ENCODE assay signal across 1 cellular context in genomic region chr7:136174477-136174876, GRCh38.
TF ChIP-seq lines count a peak whose summit lies in the region.

No MANE protein-coding gene starts in this region.

TF ChIP-seq in GM12878, 131 proteins besides CTCF, POLR2A, EP300 and RAD21 (continued from another document):
- TF ChIP-seq ELK1 (IDR thresholded peaks at IDR 0.05; ENCODE audit: low read depth, low read length), result no peak
- TF ChIP-seq, protein P1, sequence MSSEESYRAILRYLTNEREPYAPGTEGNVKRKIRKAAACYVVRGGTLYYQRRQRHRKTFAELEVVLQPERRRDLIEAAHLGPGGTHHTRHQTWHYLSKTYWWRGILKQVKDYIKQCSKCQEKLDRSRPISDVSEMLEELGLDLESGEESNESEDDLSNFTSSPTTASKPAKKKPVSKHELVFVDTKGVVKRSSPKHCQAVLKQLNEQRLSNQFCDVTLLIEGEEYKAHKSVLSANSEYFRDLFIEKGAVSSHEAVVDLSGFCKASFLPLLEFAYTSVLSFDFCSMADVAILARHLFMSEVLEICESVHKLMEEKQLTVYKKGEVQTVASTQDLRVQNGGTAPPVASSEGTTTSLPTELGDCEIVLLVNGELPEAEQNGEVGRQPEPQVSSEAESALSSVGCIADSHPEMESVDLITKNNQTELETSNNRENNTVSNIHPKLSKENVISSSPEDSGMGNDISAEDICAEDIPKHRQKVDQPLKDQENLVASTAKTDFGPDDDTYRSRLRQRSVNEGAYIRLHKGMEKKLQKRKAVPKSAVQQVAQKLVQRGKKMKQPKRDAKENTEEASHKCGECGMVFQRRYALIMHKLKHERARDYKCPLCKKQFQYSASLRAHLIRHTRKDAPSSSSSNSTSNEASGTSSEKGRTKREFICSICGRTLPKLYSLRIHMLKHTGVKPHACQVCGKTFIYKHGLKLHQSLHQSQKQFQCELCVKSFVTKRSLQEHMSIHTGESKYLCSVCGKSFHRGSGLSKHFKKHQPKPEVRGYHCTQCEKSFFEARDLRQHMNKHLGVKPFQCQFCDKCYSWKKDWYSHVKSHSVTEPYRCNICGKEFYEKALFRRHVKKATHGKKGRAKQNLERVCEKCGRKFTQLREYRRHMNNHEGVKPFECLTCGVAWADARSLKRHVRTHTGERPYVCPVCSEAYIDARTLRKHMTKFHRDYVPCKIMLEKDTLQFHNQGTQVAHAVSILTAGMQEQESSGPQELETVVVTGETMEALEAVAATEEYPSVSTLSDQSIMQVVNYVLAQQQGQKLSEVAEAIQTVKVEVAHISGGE (CRISPR knock-in tag; IDR thresholded peaks at IDR 0.05), result no peak
- TF ChIP-seq, protein P2, sequence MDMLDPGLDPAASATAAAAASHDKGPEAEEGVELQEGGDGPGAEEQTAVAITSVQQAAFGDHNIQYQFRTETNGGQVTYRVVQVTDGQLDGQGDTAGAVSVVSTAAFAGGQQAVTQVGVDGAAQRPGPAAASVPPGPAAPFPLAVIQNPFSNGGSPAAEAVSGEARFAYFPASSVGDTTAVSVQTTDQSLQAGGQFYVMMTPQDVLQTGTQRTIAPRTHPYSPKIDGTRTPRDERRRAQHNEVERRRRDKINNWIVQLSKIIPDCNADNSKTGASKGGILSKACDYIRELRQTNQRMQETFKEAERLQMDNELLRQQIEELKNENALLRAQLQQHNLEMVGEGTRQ (IDR thresholded peaks at IDR 0.05; ENCODE audit: borderline replicate concordance, low read depth, low read length), result no peak
- TF ChIP-seq EED (IDR thresholded peaks at IDR 0.05; ENCODE audit: low read depth), result no peak
- TF ChIP-seq TCF3 (IDR thresholded peaks at IDR 0.05; ENCODE audit: borderline replicate concordance, insufficient read depth, low read depth, low read length), result no peak
- no peak for TF ChIP-seq TCF7 (IDR thresholded peaks at IDR 0.05; ENCODE audit: borderline replicate concordance)
